ENCODE assay signal across 1 cellular context in genomic region chr22:26503758-26504157, GRCh38.
TF ChIP-seq lines count a peak whose summit lies in the region.

No MANE protein-coding gene starts in this region.

TF ChIP-seq in GM23338, 12 proteins besides CTCF, POLR2A, EP300 and RAD21 (continued from another document):
- TF ChIP-seq REST (IDR thresholded peaks at IDR 0.05; ENCODE audit: unreplicated experiment) (no peak), ZNF114 (CRISPR knock-in tag; IDR thresholded peaks at IDR 0.05) (no peak), EZH2 (IDR thresholded peaks at IDR 0.05; ENCODE audit: low read depth, unreplicated experiment) (no peak), POLR2AphosphoS5 (IDR thresholded peaks at IDR 0.05; ENCODE audit: low read depth) (no peak), CREB1 (CRISPR knock-in tag; IDR thresholded peaks at IDR 0.05; ENCODE audit: low read depth) (no peak), EZH2phosphoT487 (IDR thresholded peaks at IDR 0.05; ENCODE audit: unreplicated experiment) (no peak)
- TF ChIP-seq, protein P1, sequence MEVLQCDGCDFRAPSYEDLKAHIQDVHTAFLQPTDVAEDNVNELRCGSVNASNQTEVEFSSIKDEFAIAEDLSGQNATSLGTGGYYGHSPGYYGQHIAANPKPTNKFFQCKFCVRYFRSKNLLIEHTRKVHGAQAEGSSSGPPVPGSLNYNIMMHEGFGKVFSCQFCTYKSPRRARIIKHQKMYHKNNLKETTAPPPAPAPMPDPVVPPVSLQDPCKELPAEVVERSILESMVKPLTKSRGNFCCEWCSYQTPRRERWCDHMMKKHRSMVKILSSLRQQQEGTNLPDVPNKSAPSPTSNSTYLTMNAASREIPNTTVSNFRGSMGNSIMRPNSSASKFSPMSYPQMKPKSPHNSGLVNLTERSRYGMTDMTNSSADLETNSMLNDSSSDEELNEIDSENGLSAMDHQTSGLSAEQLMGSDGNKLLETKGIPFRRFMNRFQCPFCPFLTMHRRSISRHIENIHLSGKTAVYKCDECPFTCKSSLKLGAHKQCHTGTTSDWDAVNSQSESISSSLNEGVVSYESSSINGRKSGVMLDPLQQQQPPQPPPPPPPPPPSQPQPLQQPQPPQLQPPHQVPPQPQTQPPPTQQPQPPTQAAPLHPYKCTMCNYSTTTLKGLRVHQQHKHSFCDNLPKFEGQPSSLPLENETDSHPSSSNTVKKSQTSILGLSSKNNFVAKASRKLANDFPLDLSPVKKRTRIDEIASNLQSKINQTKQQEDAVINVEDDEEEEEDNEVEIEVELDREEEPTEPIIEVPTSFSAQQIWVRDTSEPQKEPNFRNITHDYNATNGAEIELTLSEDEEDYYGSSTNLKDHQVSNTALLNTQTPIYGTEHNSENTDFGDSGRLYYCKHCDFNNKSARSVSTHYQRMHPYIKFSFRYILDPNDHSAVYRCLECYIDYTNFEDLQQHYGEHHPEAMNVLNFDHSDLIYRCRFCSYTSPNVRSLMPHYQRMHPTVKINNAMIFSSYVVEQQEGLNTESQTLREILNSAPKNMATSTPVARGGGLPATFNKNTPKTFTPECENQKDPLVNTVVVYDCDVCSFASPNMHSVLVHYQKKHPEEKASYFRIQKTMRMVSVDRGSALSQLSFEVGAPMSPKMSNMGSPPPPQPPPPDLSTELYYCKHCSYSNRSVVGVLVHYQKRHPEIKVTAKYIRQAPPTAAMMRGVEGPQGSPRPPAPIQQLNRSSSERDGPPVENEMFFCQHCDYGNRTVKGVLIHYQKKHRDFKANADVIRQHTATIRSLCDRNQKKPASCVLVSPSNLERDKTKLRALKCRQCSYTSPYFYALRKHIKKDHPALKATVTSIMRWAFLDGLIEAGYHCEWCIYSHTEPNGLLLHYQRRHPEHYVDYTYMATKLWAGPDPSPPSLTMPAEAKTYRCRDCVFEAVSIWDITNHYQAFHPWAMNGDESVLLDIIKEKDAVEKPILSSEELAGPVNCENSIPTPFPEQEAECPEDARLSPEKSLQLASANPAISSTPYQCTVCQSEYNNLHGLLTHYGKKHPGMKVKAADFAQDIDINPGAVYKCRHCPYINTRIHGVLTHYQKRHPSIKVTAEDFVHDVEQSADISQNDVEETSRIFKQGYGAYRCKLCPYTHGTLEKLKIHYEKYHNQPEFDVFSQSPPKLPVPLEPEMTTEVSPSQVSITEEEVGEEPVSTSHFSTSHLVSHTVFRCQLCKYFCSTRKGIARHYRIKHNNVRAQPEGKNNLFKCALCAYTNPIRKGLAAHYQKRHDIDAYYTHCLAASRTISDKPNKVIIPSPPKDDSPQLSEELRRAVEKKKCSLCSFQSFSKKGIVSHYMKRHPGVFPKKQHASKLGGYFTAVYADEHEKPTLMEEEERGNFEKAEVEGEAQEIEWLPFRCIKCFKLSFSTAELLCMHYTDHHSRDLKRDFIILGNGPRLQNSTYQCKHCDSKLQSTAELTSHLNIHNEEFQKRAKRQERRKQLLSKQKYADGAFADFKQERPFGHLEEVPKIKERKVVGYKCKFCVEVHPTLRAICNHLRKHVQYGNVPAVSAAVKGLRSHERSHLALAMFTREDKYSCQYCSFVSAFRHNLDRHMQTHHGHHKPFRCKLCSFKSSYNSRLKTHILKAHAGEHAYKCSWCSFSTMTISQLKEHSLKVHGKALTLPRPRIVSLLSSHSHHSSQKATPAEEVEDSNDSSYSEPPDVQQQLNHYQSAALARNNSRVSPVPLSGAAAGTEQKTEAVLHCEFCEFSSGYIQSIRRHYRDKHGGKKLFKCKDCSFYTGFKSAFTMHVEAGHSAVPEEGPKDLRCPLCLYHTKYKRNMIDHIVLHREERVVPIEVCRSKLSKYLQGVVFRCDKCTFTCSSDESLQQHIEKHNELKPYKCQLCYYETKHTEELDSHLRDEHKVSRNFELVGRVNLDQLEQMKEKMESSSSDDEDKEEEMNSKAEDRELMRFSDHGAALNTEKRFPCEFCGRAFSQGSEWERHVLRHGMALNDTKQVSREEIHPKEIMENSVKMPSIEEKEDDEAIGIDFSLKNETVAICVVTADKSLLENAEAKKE (CRISPR knock-in tag; IDR thresholded peaks at IDR 0.05) = no peak
- TF ChIP-seq, protein P2, sequence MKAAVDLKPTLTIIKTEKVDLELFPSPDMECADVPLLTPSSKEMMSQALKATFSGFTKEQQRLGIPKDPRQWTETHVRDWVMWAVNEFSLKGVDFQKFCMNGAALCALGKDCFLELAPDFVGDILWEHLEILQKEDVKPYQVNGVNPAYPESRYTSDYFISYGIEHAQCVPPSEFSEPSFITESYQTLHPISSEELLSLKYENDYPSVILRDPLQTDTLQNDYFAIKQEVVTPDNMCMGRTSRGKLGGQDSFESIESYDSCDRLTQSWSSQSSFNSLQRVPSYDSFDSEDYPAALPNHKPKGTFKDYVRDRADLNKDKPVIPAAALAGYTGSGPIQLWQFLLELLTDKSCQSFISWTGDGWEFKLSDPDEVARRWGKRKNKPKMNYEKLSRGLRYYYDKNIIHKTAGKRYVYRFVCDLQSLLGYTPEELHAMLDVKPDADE (IDR thresholded peaks at IDR 0.05) = no peak
